ENCODE assay signal across 25 cellular contexts in the genomic region with DNA sequence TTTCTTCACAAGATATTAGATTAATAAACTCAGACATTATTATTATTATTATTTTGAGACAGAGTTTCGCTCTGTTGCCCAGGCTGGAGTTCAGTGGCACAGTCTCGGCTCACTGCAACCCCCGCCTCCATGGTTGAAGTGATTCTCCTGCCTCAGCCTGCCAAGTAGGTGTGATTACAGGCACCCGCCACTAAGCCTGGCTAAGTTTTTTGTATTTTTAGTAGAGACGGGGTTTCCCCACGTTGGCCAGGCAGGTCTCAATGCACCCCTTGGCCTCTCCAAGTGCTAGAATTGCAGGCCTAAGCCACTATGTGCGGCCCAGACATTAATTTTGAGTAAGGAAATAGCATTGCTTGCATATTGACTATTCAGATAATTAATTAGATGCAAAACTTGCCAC.
"Had no signal": no experiment of that assay in that cellular context is flagged by ENCODE, and none has a peak within 500 bp of the region (broad histone marks: within the 10 kb centered on the region; RNA-seq: fewer than 3 reads in every experiment).

No MANE protein-coding gene starts in this region.

- H3K27ac ChIP-seq: ascending aorta, cardiac muscle cell, SJCRH30, SK-N-MC, WERI-Rb-1 had no signal

- H3K4me3 Mint-ChIP-seq: activated CD4-positive, alpha-beta T cell treated with anti-CD3 and anti-CD28 coated beads, Interleukin-2, amount 10 ng/mL, durations not matched to agents 24 days and 14 days; activated CD8-positive, alpha-beta T cell treated with anti-CD3 and anti-CD28 coated beads for 36 hours; activated naive CD4-positive, alpha-beta T cell treated with anti-CD3 and anti-CD28 coated beads, Interleukin-2, amount 50 U/mL, for 24 hours; activated naive CD8-positive, alpha-beta T cell treated with anti-CD3 and anti-CD28 coated beads, Interleukin-2, amount 10 ng/mL, durations not matched to agents 7 days and 5 days; central memory CD8-positive, alpha-beta T cell had no signal

- H3K27me3 ChIP-seq: ascending aorta, cardiac muscle cell had no signal

- H3K27ac Mint-ChIP-seq: activated CD4-positive, alpha-beta T cell treated with anti-CD3 and anti-CD28 coated beads, Interleukin-2, amount 10 ng/mL, durations not matched to agents 24 days and 14 days; activated CD8-positive, alpha-beta T cell treated with anti-CD3 and anti-CD28 coated beads for 36 hours; activated naive CD4-positive, alpha-beta T cell treated with anti-CD3 and anti-CD28 coated beads, Interleukin-2, amount 50 U/mL, for 24 hours; activated naive CD8-positive, alpha-beta T cell treated with anti-CD3 and anti-CD28 coated beads, Interleukin-2, amount 10 ng/mL, durations not matched to agents 7 days and 5 days; activated T-helper 2 cell treated with anti-CD3 and anti-CD28 coated beads, Interferon-gamma antibody, Interleukin-2, Interleukin-4, amounts not matched to agents 10 μg/mL and 5 μg/mL and 100 μg/mL, durations not matched to agents 14 hours and 24 hours and 36 hours had no signal

- ATAC-seq: activated CD8-positive, alpha-beta T cell treated with anti-CD3 and anti-CD28 coated beads for 36 hours; Panc1 had no signal

- H3K36me3 ChIP-seq: ascending aorta, cardiac muscle cell, SJCRH30, WERI-Rb-1 had no signal

- H3K4me1 Mint-ChIP-seq: activated CD4-positive, alpha-beta T cell treated with anti-CD3 and anti-CD28 coated beads, Interleukin-2, amount 10 ng/mL, durations not matched to agents 24 days and 14 days; activated naive CD4-positive, alpha-beta T cell treated with anti-CD3 and anti-CD28 coated beads, Interleukin-2, amount 50 U/mL, for 24 hours; activated naive CD8-positive, alpha-beta T cell treated with anti-CD3 and anti-CD28 coated beads, Interleukin-2, amount 10 ng/mL, durations not matched to agents 7 days and 5 days; central memory CD8-positive, alpha-beta T cell had no signal

- DNase-seq: activated CD4-positive, alpha-beta T cell treated with anti-CD3 and anti-CD28 coated beads, Interleukin-2, amount 10 ng/mL, durations not matched to agents 24 days and 14 days; activated CD4-positive, alpha-beta T cell treated with anti-CD3 and anti-CD28 coated beads, Interleukin-2, amount 50 U/mL, for 4 hours; activated CD8-positive, alpha-beta T cell treated with anti-CD3 and anti-CD28 coated beads for 36 hours; activated gamma-delta T cell; activated naive CD4-positive, alpha-beta T cell treated with Interleukin-2 at 50 U/mL for 16 hours; activated naive CD8-positive, alpha-beta T cell treated with anti-CD3 and anti-CD28 coated beads, Interleukin-2, amount 10 ng/mL, durations not matched to agents 7 days and 5 days; activated T-cell treated with anti-CD3 and anti-CD28 coated beads, Interleukin-2, amount 50 U/mL, for 1 hour; amygdala; NCI-H1092; NCI-H1436 treated with DMSO at 0.1 percent for 48 hours; NCI-H1694 treated with DMSO at 0.1 percent for 48 hours; NCI-H2029; NCI-H345; NCI-H524 treated with DMSO at 0.1 percent for 48 hours; SHP77; SJCRH30; T1000; WERI-Rb-1 had no signal

- H3K9me3 Mint-ChIP-seq: activated CD4-positive, alpha-beta T cell treated with anti-CD3 and anti-CD28 coated beads, Interleukin-2, amount 10 ng/mL, durations not matched to agents 24 days and 14 days; activated CD8-positive, alpha-beta T cell treated with anti-CD3 and anti-CD28 coated beads for 36 hours; activated naive CD4-positive, alpha-beta T cell treated with anti-CD3 and anti-CD28 coated beads, Interleukin-2, amount 50 U/mL, for 24 hours; activated naive CD8-positive, alpha-beta T cell treated with anti-CD3 and anti-CD28 coated beads, Interleukin-2, amount 10 ng/mL, durations not matched to agents 7 days and 5 days; central memory CD8-positive, alpha-beta T cell had no signal

- H3K4me1 ChIP-seq: ascending aorta, SJCRH30 had no signal

- H3K9me3 ChIP-seq: ascending aorta, SJCRH30 had no signal

- H3K27me3 Mint-ChIP-seq: activated CD4-positive, alpha-beta T cell treated with anti-CD3 and anti-CD28 coated beads, Interleukin-2, amount 10 ng/mL, durations not matched to agents 24 days and 14 days; activated CD8-positive, alpha-beta T cell treated with anti-CD3 and anti-CD28 coated beads for 36 hours; activated naive CD4-positive, alpha-beta T cell treated with anti-CD3 and anti-CD28 coated beads, Interleukin-2, amount 50 U/mL, for 24 hours; activated naive CD8-positive, alpha-beta T cell treated with anti-CD3 and anti-CD28 coated beads, Interleukin-2, amount 10 ng/mL, durations not matched to agents 7 days and 5 days; central memory CD8-positive, alpha-beta T cell had no signal

- H3K36me3 Mint-ChIP-seq: activated naive CD4-positive, alpha-beta T cell treated with anti-CD3 and anti-CD28 coated beads, Interleukin-2, amount 50 U/mL, for 24 hours; activated naive CD8-positive, alpha-beta T cell treated with anti-CD3 and anti-CD28 coated beads, Interleukin-2, amount 10 ng/mL, durations not matched to agents 7 days and 5 days had no signal

- H3K4me3 ChIP-seq: ascending aorta, cardiac muscle cell, SJCRH30, SK-N-MC had no signal
